Comparison of ENCODE assay signal across 14 cellular contexts in the genomic region with DNA sequence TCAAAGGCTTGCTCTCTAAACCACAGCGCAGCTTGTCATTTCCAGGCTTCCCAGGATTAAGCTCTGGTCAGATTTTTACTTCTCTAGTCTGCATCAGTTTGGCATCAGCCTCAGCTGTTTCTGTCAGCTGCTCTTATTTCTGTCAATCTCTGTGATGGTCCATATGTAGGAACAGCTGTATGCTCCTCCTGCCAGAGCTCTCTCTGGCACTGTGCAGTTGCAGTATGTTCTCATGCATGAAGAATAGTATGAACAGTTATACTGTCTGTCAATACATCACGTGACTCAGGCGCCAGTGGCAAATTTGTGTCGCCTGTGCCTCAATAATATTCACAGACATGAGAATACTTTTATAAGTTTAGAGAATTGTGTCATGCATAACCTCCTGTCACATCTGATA. TPM values are rescaled to one million over a fixed set of nuclear protein-coding genes. Genes with fewer than 3 reads are reported as not detected.
DNase-seq lines count a peak whose midpoint lies in the region; ATAC-seq and TF ChIP-seq lines count a peak whose summit lies in the region.
"Had no signal": no experiment of that assay in that cellular context is flagged by ENCODE, and none has a peak within 500 bp of the region (broad histone marks: within the 10 kb centered on the region; RNA-seq: fewer than 3 reads in every experiment).

No MANE protein-coding gene starts in this region.

- H3K36me3 ChIP-seq in body of pancreas (replicated peaks in 1 of 2; ENCODE audit: insufficient read depth in 1 of 2, low read depth in 2 of 2) (no peaks in the 10 kb centered on the region), esophagus muscularis mucosa (no peaks in the 10 kb centered on the region)
- H3K36me3 ChIP-seq: HAP-1 had no signal

- H3K4me1 ChIP-seq in body of pancreas (peaks cover 70% of the 10 kb centered on the region), esophagus muscularis mucosa (no peaks in the 10 kb centered on the region)
- H3K4me1 ChIP-seq: HAP-1 had no signal

- intact Hi-C loops in body of pancreas (cut with DNase I) (no loop called here), esophagus muscularis mucosa (cut with DNase I) (no loop called here), cardiac septum (cut with DNase I) (no loop called here)

- TF ChIP-seq CTCF in body of pancreas (IDR thresholded peaks at IDR 0.05) (no peak), esophagus muscularis mucosa (IDR thresholded peaks at IDR 0.05) (no peak)

- DNase-seq in LHCN-M2 (ENCODE audit: low read depth): peak; percentile 82
- DNase-seq in NCI-H446 treated with DMSO at 0.1 percent for 48 hours (lab: John Stamatoyannopoulos, UW): peak; percentile 59
- peak; percentile 20 to 59 (median 52) for DNase-seq in body of pancreas
- peak; percentile 56 for DNase-seq in skeletal muscle cell (ENCODE audit: low read depth)
- no peak for DNase-seq in esophagus muscularis mucosa (ENCODE audit: extremely low spot score)
- DNase-seq in cardiac septum (ENCODE audit: low spot score): no peak
- DNase-seq in epidermal melanocyte (ENCODE audit: insufficient read length, low spot score): no peak
- DNase-seq: COR-L47, IMR-90, NCI-H1436 treated with DMSO at 0.1 percent for 48 hours, Right ventricle myocardium superior had no signal

- TF ChIP-seq POLR2A in body of pancreas (IDR thresholded peaks at IDR 0.05) (peak in 2 of 3 donors; percentile 49), esophagus muscularis mucosa (IDR thresholded peaks at IDR 0.05; ENCODE audit: low read depth) (no peak)

- no peaks in the 10 kb centered on the region for H3K27me3 ChIP-seq in body of pancreas
- H3K27me3 ChIP-seq in esophagus muscularis mucosa: no peaks in the 10 kb centered on the region

- no peak overlapping the region for H3K4me3 ChIP-seq in body of pancreas
- no peak overlapping the region for H3K4me3 ChIP-seq in skeletal muscle cell (ENCODE audit: low read depth, low read length)
- no peak overlapping the region for H3K4me3 ChIP-seq in esophagus muscularis mucosa
- H3K4me3 ChIP-seq: HAP-1 had no signal

- peak overlapping the region in 3 of 4 donors; percentile 84 to 98 (median 97) for H3K27ac ChIP-seq in body of pancreas
- H3K27ac ChIP-seq in esophagus muscularis mucosa (replicated peaks in 1 of 4): no peak overlapping the region
- H3K27ac ChIP-seq: C4-2B had no signal

- H3K9me3 ChIP-seq in body of pancreas (no peaks in the 10 kb centered on the region), esophagus muscularis mucosa (no peaks in the 10 kb centered on the region)
- H3K9me3 ChIP-seq: HAP-1 had no signal

- ATAC-seq in body of pancreas: peak; percentile 28
- ATAC-seq: Panc1 had no signal

- no peak for TF ChIP-seq EP300 in esophagus muscularis mucosa (IDR thresholded peaks at IDR 0.05)

- WGBS in body of pancreas, 2 donors: 30 to 63% methylated on average over 4 of the region's 4 CpGs
- 82% methylated on average over 4 of the region's 4 CpGs for WGBS in esophagus muscularis mucosa

RNA-seq across cellular contexts. Expression of gene OR6M1, which starts 6.7 kb away (rescaled TPM):
- not detected in 2 replicates for total RNA-seq in LHCN-M2 (2014; rRNA removed)
- polyA plus RNA-seq in LHCN-M2 (2012): not detected
- total RNA-seq in body of pancreas: not detected
- not detected for total RNA-seq in esophagus muscularis mucosa
- total RNA-seq in cardiac septum: not detected
- total RNA-seq: IMR-90, Right ventricle myocardium superior had no signal
- polyA plus RNA-seq: IMR-90 had no signal

RNA-seq across cellular contexts. Expression of gene OR6X1, which starts 45.1 kb away (rescaled TPM):
- not detected in 2 replicates for total RNA-seq in LHCN-M2 (2014; rRNA removed)
- polyA plus RNA-seq in LHCN-M2 (2012): not detected
- not detected for total RNA-seq in body of pancreas
- not detected for total RNA-seq in esophagus muscularis mucosa
- total RNA-seq in cardiac septum: not detected
- total RNA-seq: IMR-90, Right ventricle myocardium superior had no signal
- polyA plus RNA-seq: IMR-90 had no signal

RNA-seq across cellular contexts. Expression of gene ZNF202, which starts 58.0 kb away (rescaled TPM):
- 7.8 and 9.4 TPM in 2 replicates for total RNA-seq in LHCN-M2 (2014; rRNA removed)
- 4.7 TPM for polyA plus RNA-seq in LHCN-M2 (2012)
- total RNA-seq in body of pancreas: 10 to 100 TPM; 11.5 to 15.3 TPM
- 1 to 10 TPM; 4.4 to 8.6 (median 7.4) TPM for total RNA-seq in esophagus muscularis mucosa
- total RNA-seq in cardiac septum: 6.2 TPM

Comparison
In these comparisons a context has a peak if more than half of its experiments do, and no peak if none do; other contexts are left out.
1. DNase-seq: peak in LHCN-M2 (single experiment), NCI-H446 treated with DMSO at 0.1 percent for 48 hours (single experiment), body of pancreas (4 of 4) and skeletal muscle cell (single experiment); none in esophagus muscularis mucosa (single experiment), cardiac septum (single experiment) and epidermal melanocyte (single experiment).
2. H3K27ac ChIP-seq: peak in body of pancreas (3 of 4); none in esophagus muscularis mucosa (0 of 4).